ENCODE assay signal across 13 cellular contexts in the genomic region with DNA sequence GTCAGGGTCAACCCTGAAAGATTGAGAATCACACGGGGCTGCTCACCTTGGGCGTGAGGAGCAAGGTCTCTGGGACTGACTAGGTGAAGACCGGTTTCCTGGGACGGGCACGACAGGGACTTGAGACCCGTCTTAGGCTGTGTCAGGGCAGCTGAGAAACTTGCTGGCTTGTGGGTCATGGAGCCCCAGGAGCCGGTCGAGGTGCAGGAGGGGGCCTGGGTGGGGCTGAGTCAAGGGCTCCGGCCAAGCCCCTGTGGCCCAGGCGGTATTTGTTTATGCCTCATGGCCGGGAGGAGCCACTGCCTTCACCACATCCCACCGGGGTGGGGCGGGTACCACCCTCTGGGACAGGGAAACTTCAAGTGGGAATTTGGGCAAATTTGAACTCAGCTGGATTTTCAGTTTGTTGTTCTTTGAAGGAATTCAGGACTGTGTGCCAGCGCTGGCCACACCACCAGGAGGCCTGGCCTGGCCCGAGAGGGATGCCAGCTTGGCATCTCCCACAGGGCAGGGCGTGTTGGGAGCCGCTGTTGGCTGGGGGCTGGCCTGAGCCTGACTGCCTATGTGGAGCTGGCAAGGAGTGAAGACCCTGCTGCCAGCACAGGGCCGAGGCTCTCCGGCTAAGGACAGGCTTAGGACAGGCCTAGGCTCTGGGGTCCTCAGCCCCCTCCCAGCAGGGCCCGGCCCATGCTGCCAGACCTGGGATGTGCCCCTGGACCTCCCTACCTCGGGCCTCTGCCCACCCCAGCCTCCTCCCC.
DNase-seq lines count a peak whose midpoint lies in the region; ATAC-seq, FAIRE-seq and TF ChIP-seq lines count a peak whose summit lies in the region.
"Had no signal": no experiment of that assay in that cellular context is flagged by ENCODE, and none has a peak within 500 bp of the region (broad histone marks: within the 10 kb centered on the region; RNA-seq: fewer than 3 reads in every experiment).

No MANE protein-coding gene starts in this region.

- intact Hi-C loops in posterior vena cava (cut with DNase I), result no loop called here

- H3K4me3 ChIP-seq in BJ (ENCODE audit: low read depth, low read length) (no peak overlapping the region), fibroblast of the aortic adventitia (ENCODE audit: low read depth, low read length) (no peak overlapping the region)
- H3K4me3 ChIP-seq: body of pancreas, right lobe of liver had no signal

- TF ChIP-seq CTCF in BJ (IDR thresholded peaks at IDR 0.05; ENCODE audit: insufficient read depth, low read depth, low read length), result peak; percentile 20; the same call in 1 of the 2 replicates
- peak; percentile 31 for TF ChIP-seq CTCF in fibroblast of the aortic adventitia (IDR thresholded peaks at IDR 0.05; ENCODE audit: insufficient read depth, low read length)

- no peaks in the 10 kb centered on the region for H3K36me3 ChIP-seq in BJ (ENCODE audit: control insufficient read depth, insufficient read depth, low read length)
- H3K36me3 ChIP-seq: right lobe of liver had no signal

- no peak for ATAC-seq in HG02938 (IDR thresholded peaks at IDR 0.05; ENCODE audit: unreplicated experiment)
- no peak for ATAC-seq in HG03439 (IDR thresholded peaks at IDR 0.05; ENCODE audit: unreplicated experiment)
- ATAC-seq: body of pancreas; stimulated activated naive CD8-positive, alpha-beta T cell treated with anti-CD3 and anti-CD28 coated beads, Interleukin-15, amount 100 ng/mL, for 72 hours; T-helper 17 cell had no signal

- CTCF ChIA-PET in BJ (lab: Yijun Ruan, JAX), result no interaction called here

- POLR2A ChIA-PET in BJ (lab: Charles Lee), result no interaction called here

- FAIRE-seq in urothelium cell line (lab: Jason Lieb, UNC), result no peak

- DNase-seq in BJ (ENCODE audit: low read depth), result no peak
- peak; percentile 91 for DNase-seq in RPMI7951 (ENCODE audit: low read depth)
- peak; percentile 83 for DNase-seq in fibroblast of the aortic adventitia (ENCODE audit: low read depth)
- DNase-seq in posterior vena cava (ENCODE audit: low spot score), result peak; percentile 91
- DNase-seq in NCI-H510A treated with DMSO at 0.1 percent for 48 hours (lab: John Stamatoyannopoulos, UW), result no peak
- no peak for DNase-seq in urothelium cell line (ENCODE audit: low spot score)
- DNase-seq: NCI-H2081, T-helper 17 cell had no signal

- no peaks in the 10 kb centered on the region for H3K27me3 ChIP-seq in BJ (ENCODE audit: control insufficient read depth, insufficient read depth, low read length)
- H3K27me3 ChIP-seq: body of pancreas, right lobe of liver had no signal

Comparison
In these comparisons a context has a peak if more than half of its experiments do, and no peak if none do; other contexts are left out.
1. DNase-seq: peak in RPMI7951 (single experiment), fibroblast of the aortic adventitia (single experiment) and posterior vena cava (single experiment); none in BJ (single experiment), NCI-H510A treated with DMSO at 0.1 percent for 48 hours (single experiment) and urothelium cell line (single experiment).